10 cellular contexts compared by ENCODE assay signal in the genomic region with DNA sequence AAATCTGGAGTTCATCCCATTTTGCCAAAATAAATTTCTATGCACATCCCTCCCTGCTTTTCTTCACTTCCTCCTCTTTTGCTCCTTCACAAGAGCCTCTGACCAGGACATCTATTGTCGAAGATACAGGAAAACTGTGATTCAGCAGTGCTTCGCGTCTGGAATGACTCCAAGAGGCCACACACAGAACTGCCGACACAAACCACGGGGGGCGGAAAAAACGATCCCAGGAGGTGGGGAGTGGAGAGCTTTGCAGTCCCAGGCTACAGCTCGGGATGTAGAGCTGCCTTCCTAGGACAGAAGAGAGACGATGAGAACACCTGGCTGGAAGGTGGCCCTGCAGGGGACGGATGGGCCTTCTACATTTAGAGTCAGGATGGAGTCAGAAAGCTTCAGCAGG.
DNase-seq lines count a peak whose midpoint lies in the region; ATAC-seq and TF ChIP-seq lines count a peak whose summit lies in the region.
"Had no signal": no experiment of that assay in that cellular context is flagged by ENCODE, and none has a peak within 500 bp of the region (broad histone marks: within the 10 kb centered on the region; RNA-seq: fewer than 3 reads in every experiment).

No MANE protein-coding gene starts in this region.

- no peaks in the 10 kb centered on the region for H3K9me3 Mint-ChIP-seq in activated T-cell treated with anti-CD3 and anti-CD28 coated beads, Interleukin-2, amount 50 U/mL, for 72 hours
- peaks cover 0 to 5% of the 10 kb centered on the region in 2 donors for H3K9me3 Mint-ChIP-seq in stimulated activated naive CD8-positive, alpha-beta T cell treated with anti-CD3 and anti-CD28 coated beads, Interleukin-15, amount 100 ng/mL, for 72 hours

- TF ChIP-seq CTCF in fibroblast of pulmonary artery (IDR thresholded peaks at IDR 0.05; ENCODE audit: low read length, missing control alignments): peak; percentile 17

- ATAC-seq in activated T-cell treated with anti-CD3 and anti-CD28 coated beads, Interleukin-2, amount 50 U/mL, for 72 hours (replicated peaks in 1 of 2): no peak
- no peak for ATAC-seq in stimulated activated naive CD8-positive, alpha-beta T cell treated with anti-CD3 and anti-CD28 coated beads, Interleukin-15, amount 100 ng/mL, for 72 hours
- no peak for ATAC-seq in GM18861 (IDR thresholded peaks at IDR 0.05; ENCODE audit: unreplicated experiment)

- no peaks in the 10 kb centered on the region for H3K27me3 Mint-ChIP-seq in activated T-cell treated with anti-CD3 and anti-CD28 coated beads, Interleukin-2, amount 50 U/mL, for 72 hours (ENCODE audit: low read depth)
- H3K27me3 Mint-ChIP-seq in stimulated activated naive CD8-positive, alpha-beta T cell treated with anti-CD3 and anti-CD28 coated beads, Interleukin-15, amount 100 ng/mL, for 72 hours: no peaks in the 10 kb centered on the region

- H3K4me1 Mint-ChIP-seq in activated T-cell treated with anti-CD3 and anti-CD28 coated beads, Interleukin-2, amount 50 U/mL, for 72 hours (ENCODE audit: low read depth): peaks cover 92% of the 10 kb centered on the region
- H3K4me1 Mint-ChIP-seq in stimulated activated naive CD8-positive, alpha-beta T cell treated with anti-CD3 and anti-CD28 coated beads, Interleukin-15, amount 100 ng/mL, for 72 hours: peaks cover 95% of the 10 kb centered on the region

- H3K36me3 Mint-ChIP-seq in activated T-cell treated with anti-CD3 and anti-CD28 coated beads, Interleukin-2, amount 50 U/mL, for 72 hours (ENCODE audit: insufficient read depth in 2 of 2): peaks cover 2 to 7% of the 10 kb centered on the region in 2 donors

- peak overlapping the region; percentile 3 for H3K27ac Mint-ChIP-seq in activated T-cell treated with anti-CD3 and anti-CD28 coated beads, Interleukin-2, amount 50 U/mL, for 72 hours
- peak overlapping the region in 1 of 2 donors; percentile 48 for H3K27ac Mint-ChIP-seq in stimulated activated naive CD8-positive, alpha-beta T cell treated with anti-CD3 and anti-CD28 coated beads, Interleukin-15, amount 100 ng/mL, for 72 hours

- peak overlapping the region; percentile 48 to 50 for H3K4me3 Mint-ChIP-seq in activated T-cell treated with anti-CD3 and anti-CD28 coated beads, Interleukin-2, amount 50 U/mL, for 72 hours
- peak overlapping the region; percentile 43 to 89 for H3K4me3 Mint-ChIP-seq in stimulated activated naive CD8-positive, alpha-beta T cell treated with anti-CD3 and anti-CD28 coated beads, Interleukin-15, amount 100 ng/mL, for 72 hours

- no peak for DNase-seq in activated T-cell treated with anti-CD3 and anti-CD28 coated beads, Interleukin-2, amount 50 U/mL, for 72 hours
- no peak for DNase-seq in activated T-cell treated with anti-CD3 and anti-CD28 coated beads, Interleukin-2, amount 50 U/mL, for 1 hour
- DNase-seq in T1000 (lab: John Stamatoyannopoulos, UW) (peak; percentile 50), fibroblast of pulmonary artery (ENCODE audit: low read depth) (peak; percentile 60), 8988T (no peak), kidney tubule cell (ENCODE audit: low spot score) (no peak)
- no peak for DNase-seq in stimulated activated naive CD8-positive, alpha-beta T cell treated with anti-CD3 and anti-CD28 coated beads, Interleukin-15, amount 100 ng/mL, for 72 hours
- DNase-seq: NCI-H226; stimulated activated CD4-positive, alpha-beta T cell treated with anti-CD3 and anti-CD28 coated beads, Interleukin-4, amount 100 ng/mL, for 24 hours had no signal

- H3K4me3 ChIP-seq in fibroblast of pulmonary artery (replicated peaks; ENCODE audit: low read depth, low read length): no peak overlapping the region

Comparison
In these comparisons a context has a peak if more than half of its experiments do, and no peak if none do; other contexts are left out.
1. DNase-seq: peak in T1000 (single experiment) and fibroblast of pulmonary artery (single experiment); none in activated T-cell treated with anti-CD3 and anti-CD28 coated beads, Interleukin-2, amount 50 U/mL, for 72 hours (0 of 2), activated T-cell treated with anti-CD3 and anti-CD28 coated beads, Interleukin-2, amount 50 U/mL, for 1 hour (single experiment), stimulated activated naive CD8-positive, alpha-beta T cell treated with anti-CD3 and anti-CD28 coated beads, Interleukin-15, amount 100 ng/mL, for 72 hours (0 of 2), 8988T (single experiment) and kidney tubule cell (single experiment).